In genomic region chr15:100571592-100572167, GRCh38 we compare ENCODE assay signal across 1 cellular context.
TF ChIP-seq lines count a peak whose summit lies in the region.

No MANE protein-coding gene starts in this region.

TF ChIP-seq in K562, 482 proteins besides CTCF, POLR2A, EP300 and RAD21:
- TF ChIP-seq EGR1 (conservative IDR thresholded peaks at IDR 0.05): no peak
- no peak for TF ChIP-seq CBX5 (IDR thresholded peaks at IDR 0.05; ENCODE audit: borderline replicate concordance, low read depth)
- TF ChIP-seq ZNF274 (IDR thresholded peaks at IDR 0.05; ENCODE audit: borderline replicate concordance, low read depth, low read length): no peak
- no peak for TF ChIP-seq NFRKB (IDR thresholded peaks at IDR 0.05; ENCODE audit: low read depth)
- no peak for TF ChIP-seq DIDO1 (tag; IDR thresholded peaks at IDR 0.05; ENCODE audit: low read depth)
TF ChIP-seq in K562: peak in this region for 0.
